ENCODE assay signal across 8 cellular contexts in the genomic region with DNA sequence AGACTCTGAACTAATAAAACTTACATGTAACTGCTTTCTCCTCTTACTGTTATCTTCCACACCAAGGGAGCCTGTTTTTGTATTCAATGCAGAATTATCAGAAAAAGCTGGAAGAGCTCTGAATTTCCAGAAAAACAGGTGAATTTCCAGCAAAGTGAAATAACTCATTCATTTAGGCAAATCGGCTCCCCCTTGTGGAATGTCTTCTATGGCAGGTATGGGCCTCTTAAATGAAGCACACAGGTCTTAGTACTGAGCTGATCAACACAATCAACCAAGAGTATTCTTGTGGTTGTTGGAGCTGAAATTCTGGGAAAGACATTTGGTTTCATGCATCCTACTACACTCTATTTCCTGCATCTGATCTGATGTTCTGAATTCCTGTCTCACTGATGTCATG. TPM values are rescaled to one million over a fixed set of nuclear protein-coding genes. Genes with fewer than 3 reads are reported as not detected.
DNase-seq lines count a peak whose midpoint lies in the region; ATAC-seq and TF ChIP-seq lines count a peak whose summit lies in the region.

No MANE protein-coding gene starts in this region.

- WGBS in mesendoderm (ENCODE audit: extremely low coverage, insufficient coverage, low lambda C conversion rate) = no CpG with 5 or more reads among the region's 1 CpG

- H3K79me1 ChIP-seq in mesendoderm (ENCODE audit: low read length) = no peaks in the 10 kb centered on the region

- no peak overlapping the region for H2BK120ac ChIP-seq in mesendoderm (ENCODE audit: low read depth, low read length)

- H3K79me2 ChIP-seq in mesendoderm (ENCODE audit: control insufficient read depth, insufficient read depth, low read length) = no peaks in the 10 kb centered on the region

- no peak overlapping the region for H2BK15ac ChIP-seq in mesendoderm (replicated peaks; ENCODE audit: low read depth)

- in situ Hi-C loops in astrocyte of the spinal cord (cut with HindIII; ENCODE audit: low sequenced_read_pairs) = no loop called here

- no peak overlapping the region for H3K9ac ChIP-seq in mesendoderm (ENCODE audit: low read length)

- CTCF ChIA-PET in GM10248 (lab: Yijun Ruan, JAX) = interaction anchor here (0.6 to 3.1 kb wide), 7 partner anchors 9 to 1766 kb away, joined by 3 to 11 read pairs (median 3); no protein-coding TSS in a partner anchor

- no peak overlapping the region for H3K18ac ChIP-seq in mesendoderm (ENCODE audit: low read length)

- H3K36me3 ChIP-seq in mesendoderm (ENCODE audit: control insufficient read depth, insufficient read depth, low read length) (no peaks in the 10 kb centered on the region), ascending aorta (no peaks in the 10 kb centered on the region)

- H2AK5ac ChIP-seq in mesendoderm (ENCODE audit: low read length) = no peak overlapping the region

- no peak overlapping the region for H2BK5ac ChIP-seq in mesendoderm (ENCODE audit: low read length)

- no peak overlapping the region for H3K4me2 ChIP-seq in mesendoderm (ENCODE audit: low read length)

- H3K4me1 ChIP-seq in mesendoderm (ENCODE audit: control insufficient read depth, low read depth, low read length) (peaks cover 15% of the 10 kb centered on the region), ascending aorta (no peaks in the 10 kb centered on the region)

- H3K9me3 ChIP-seq in ascending aorta = no peaks in the 10 kb centered on the region

- TF ChIP-seq CTCF in GM10248 (IDR thresholded peaks at IDR 0.05; ENCODE audit: control extremely low read depth, extremely low read depth, low read depth, missing control alignments) (peak; percentile 39), LNCaP clone FGC (IDR thresholded peaks at IDR 0.05; ENCODE audit: control insufficient read depth, extremely low read depth, insufficient read depth) (peak; percentile 61), astrocyte of the spinal cord (IDR thresholded peaks at IDR 0.05; ENCODE audit: low read depth, low read length) (peak; percentile 68), ascending aorta (IDR thresholded peaks at IDR 0.05) (peak in 1 of 3 experiments; percentile 44)

- H3K4ac ChIP-seq in mesendoderm (ENCODE audit: low read depth, low read length) = no peak overlapping the region

- no peak for ATAC-seq in GM18517 (IDR thresholded peaks at IDR 0.05; ENCODE audit: unreplicated experiment)

- intact Hi-C loops in ascending aorta (cut with DNase I) = no loop called here

- no peak overlapping the region for H3K4me3 ChIP-seq in LNCaP clone FGC (ENCODE audit: low read depth, low read length)
- no peak overlapping the region for H3K4me3 ChIP-seq in astrocyte of the spinal cord (ENCODE audit: low read depth, low read length)
- no peak overlapping the region for H3K4me3 ChIP-seq in mesendoderm (ENCODE audit: low read length)
- no peak overlapping the region for H3K4me3 ChIP-seq in ascending aorta

- no peak for DNase-seq in GM10248 (ENCODE audit: extremely low spot score)
- peak; percentile 15 for DNase-seq in LNCaP clone FGC (ENCODE audit: low read depth)
- DNase-seq in astrocyte of the spinal cord (ENCODE audit: low read depth, low spot score) = peak; percentile 41
- peak; percentile 81 for DNase-seq in mesendoderm
- DNase-seq in ascending aorta (ENCODE audit: low spot score in 2 of 2) = no peak
- DNase-seq in mesenteric fat pad (ENCODE audit: low spot score) = no peak
- no peak for DNase-seq in hippocampal formation (lab: John Stamatoyannopoulos, UW)

- POLR2A ChIA-PET in GM10248 (lab: Yijun Ruan, JAX) = no interaction called here

- H3K27ac ChIP-seq in mesendoderm (ENCODE audit: low read depth, low read length) = no peak overlapping the region
- no peak overlapping the region for H3K27ac ChIP-seq in ascending aorta

- H3K56ac ChIP-seq in mesendoderm (ENCODE audit: low read length) = no peak overlapping the region

- no peaks in the 10 kb centered on the region for H3K27me3 ChIP-seq in mesendoderm (ENCODE audit: insufficient read depth, low read length, poor library complexity)
- no peaks in the 10 kb centered on the region for H3K27me3 ChIP-seq in ascending aorta

- no peak overlapping the region for H3K23ac ChIP-seq in mesendoderm (ENCODE audit: low read length)

- H4K8ac ChIP-seq in mesendoderm (ENCODE audit: low read depth, low read length) = no peak overlapping the region

- H4K5ac ChIP-seq in mesendoderm (ENCODE audit: low read length) = no peak overlapping the region

RNA-seq across cellular contexts. Expression of a gene that starts 31.0 kb away (rescaled TPM):
- 52.1 TPM for polyA plus RNA-seq in mesendoderm (2013, experiment 1 of 2)
- polyA plus RNA-seq in mesendoderm (2013, experiment 2 of 2) = 49.8 TPM
- total RNA-seq in ascending aorta (129 TPM), mesenteric fat pad (124 TPM)

Comparison
In these comparisons a context has a peak if more than half of its experiments do, and no peak if none do; other contexts are left out.
1. DNase-seq: peak in LNCaP clone FGC (single experiment), astrocyte of the spinal cord (single experiment) and mesendoderm (single experiment); none in GM10248 (single experiment), ascending aorta (0 of 2), mesenteric fat pad (single experiment) and hippocampal formation (0 of 2).